In the genomic region with DNA sequence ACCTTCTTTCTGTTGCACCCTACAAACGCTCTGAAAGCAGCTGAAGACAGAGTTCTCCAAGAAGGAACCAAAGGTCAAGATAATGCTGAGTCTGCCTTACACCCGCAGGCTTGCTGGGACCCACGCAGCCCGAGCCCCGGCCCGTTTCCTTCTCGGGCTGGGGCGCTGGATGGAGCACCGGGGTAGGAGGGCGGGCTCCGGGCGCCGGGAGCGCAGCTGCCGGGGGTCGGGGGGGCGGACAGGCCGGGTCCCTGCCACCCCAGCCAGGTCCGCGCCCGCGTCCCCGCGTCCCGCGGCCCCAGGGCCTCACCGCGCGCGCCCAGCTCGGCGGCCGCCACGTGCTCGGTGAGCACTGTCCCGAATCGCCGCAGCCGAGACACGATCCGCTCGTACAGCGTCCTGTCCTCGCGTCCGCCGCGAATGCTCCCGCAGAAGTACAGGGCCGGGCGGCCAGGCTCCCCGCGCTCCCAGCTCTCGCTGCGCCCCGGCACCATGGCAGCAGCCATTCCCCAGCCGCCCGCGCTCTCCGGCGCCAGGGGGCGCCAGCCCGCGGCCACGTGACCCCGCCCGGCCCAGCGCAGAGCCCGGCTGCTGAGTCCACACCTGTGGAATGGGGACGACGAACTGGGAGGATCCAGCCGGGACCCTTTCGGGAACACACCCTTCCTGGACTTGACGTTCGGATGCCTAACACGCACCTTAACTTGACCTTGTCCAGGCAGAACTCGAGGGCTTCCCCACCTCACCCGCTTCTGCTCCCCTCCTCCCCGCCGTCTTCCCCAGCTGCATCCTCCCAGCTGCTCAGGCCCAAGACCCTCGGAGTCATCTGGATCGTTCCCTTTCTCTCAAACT, we compare ENCODE assay signal across 8 cellular contexts. TPM values are rescaled to one million over a fixed set of nuclear protein-coding genes. Genes with fewer than 3 reads are reported as not detected.
A peak's percentile ranks its signal among the peaks of the same experiment; 100 is the strongest.
DNase-seq lines count a peak whose midpoint lies in the region; ATAC-seq and TF ChIP-seq lines count a peak whose summit lies in the region.

A gene with protein sequence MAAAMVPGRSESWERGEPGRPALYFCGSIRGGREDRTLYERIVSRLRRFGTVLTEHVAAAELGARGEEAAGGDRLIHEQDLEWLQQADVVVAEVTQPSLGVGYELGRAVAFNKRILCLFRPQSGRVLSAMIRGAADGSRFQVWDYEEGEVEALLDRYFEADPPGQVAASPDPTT (minus strand): TSS at position 531 of the 852 bp plus-strand sequence. CDS start 25 bp downstream, at position 506.

- no peaks in the 10 kb centered on the region for H3K36me3 ChIP-seq in neural cell (ENCODE audit: insufficient read depth, low read length)
- peaks cover 0 to 22% (median 11%) of the 10 kb centered on the region in 4 donors for H3K36me3 ChIP-seq in stomach

- H3K79me2 ChIP-seq in neural cell (replicated peaks; ENCODE audit: insufficient read depth, low read length) = no peaks in the 10 kb centered on the region

- H3K4me3 ChIP-seq in foreskin fibroblast (ENCODE audit: low read depth in 1 of 2, low read length in 2 of 2) (peak within 1 kb of the TSS; percentile 58 to 65), neural cell (ENCODE audit: low read length) (peak within 1 kb of the TSS; percentile 62), stomach (peak within 1 kb of the TSS; percentile 65 to 74 (median 70))

- H3K9ac ChIP-seq in neural cell (ENCODE audit: low read length) = peak within 1 kb of the TSS; percentile 55

- POLR2A ChIA-PET in RWPE1 (lab: Yijun Ruan, JAX; ENCODE audit: low non-redundant PET) = no interaction called here

- H3K27ac ChIP-seq in RWPE1 (peak within 1 kb of the TSS; percentile 76), neural cell (ENCODE audit: low read length) (no peak within 1 kb of the TSS), stomach (peak within 1 kb of the TSS; percentile 51 to 83 (median 59))

- peak; percentile 75 for DNase-seq in COLO668 (lab: John Stamatoyannopoulos, UW; ENCODE audit: unreplicated experiment)
- peak; percentile 82 for DNase-seq in HPDE6-E6E7 (ENCODE audit: extremely low spot score)
- peak; percentile 72 for DNase-seq in RWPE1 (ENCODE audit: low spot score)
- peak; percentile 94 for DNase-seq in activated effector memory CD4-positive, alpha-beta T cell treated with anti-CD3 and anti-CD28 coated beads, Interleukin-2, amount 50 U/mL, for 16 hours
- peak; percentile 65 to 91 for DNase-seq in foreskin fibroblast
- DNase-seq in stomach = peak; percentile 81

- peaks cover 0 to 32% (median 9%) of the 10 kb centered on the region in 4 donors for H3K4me1 ChIP-seq in stomach

- intact Hi-C loops in stomach (cut with DNase I; ENCODE audit: low total_unique reads) = no loop called here

- no peak within 1 kb of the TSS for H3K4me2 ChIP-seq in neural cell (ENCODE audit: low read length)

- no peaks in the 10 kb centered on the region for H3F3A ChIP-seq in neural cell (ENCODE audit: insufficient read depth, low read length, poor library complexity, severe bottlenecking)

- H3K9me3 ChIP-seq in neural cell (ENCODE audit: low read length) = no peaks in the 10 kb centered on the region
- no peaks in the 10 kb centered on the region for H3K9me3 ChIP-seq in stomach

- no peaks in the 10 kb centered on the region for H3K27me3 ChIP-seq in neural cell (ENCODE audit: insufficient read depth, low read depth, low read length)
- H3K27me3 ChIP-seq in stomach = no peaks in the 10 kb centered on the region

- H2AFZ ChIP-seq in neural cell (ENCODE audit: low read depth, low read length) = no peak within 1 kb of the TSS

- H4K20me1 ChIP-seq in neural cell (ENCODE audit: insufficient read depth) = no peaks in the 10 kb centered on the region

- TF ChIP-seq POLR2A in stomach (IDR thresholded peaks at IDR 0.05) = no peak

- peak; percentile 80 for ATAC-seq in GM19372 (IDR thresholded peaks at IDR 0.05; ENCODE audit: low read depth, unreplicated experiment)

- peak; percentile 38 for TF ChIP-seq EP300 in neural cell (conservative IDR thresholded peaks at IDR 0.05; ENCODE audit: poor library complexity, severe bottlenecking)
- no peak for TF ChIP-seq EP300 in stomach (IDR thresholded peaks at IDR 0.05)

- no peaks in the 10 kb centered on the region for H3K9me2 ChIP-seq in neural cell (ENCODE audit: insufficient read depth, low read length)

- peak; percentile 60 for TF ChIP-seq RAD21 in neural cell (conservative IDR thresholded peaks at IDR 0.05)

- CTCF ChIA-PET in RWPE1 (lab: Yijun Ruan, JAX) = interaction anchor here (0.6 to 1.6 kb wide), 19 partner anchors 8 to 552 kb away, joined by 3 to 13 read pairs (median 3); a partner anchor contains a TSS

- WGBS in stomach, 5 donors = 3 to 21% (median 3%) methylated on average over 10 to 82 of the region's 82 CpGs

- TF ChIP-seq CTCF in RWPE1 (conservative IDR thresholded peaks at IDR 0.05; ENCODE audit: low read depth) (peak; percentile 91), foreskin fibroblast (IDR thresholded peaks at IDR 0.05; ENCODE audit: low read depth, low read length) (peak; percentile 61), neural cell (IDR thresholded peaks at IDR 0.05; ENCODE audit: poor library complexity, severe bottlenecking) (peak; percentile 92), stomach (IDR thresholded peaks at IDR 0.05) (peak in 5 of 7 experiments; percentile 33 to 97 (median 88))

TF ChIP-seq in neural cell, 6 proteins besides CTCF, POLR2A, EP300 and RAD21:
- TF ChIP-seq TAF1 (IDR thresholded peaks at IDR 0.05; ENCODE audit: low read depth) = no peak
- TF ChIP-seq POLR2AphosphoS5 (IDR thresholded peaks at IDR 0.05) = peak; percentile 51
- peak; percentile 81 for TF ChIP-seq MXI1 (conservative IDR thresholded peaks at IDR 0.05; ENCODE audit: poor library complexity, severe bottlenecking)
- peak; percentile 74 for TF ChIP-seq SMC3 (conservative IDR thresholded peaks at IDR 0.05; ENCODE audit: poor library complexity)

RNA-seq across cellular contexts. Expression of the gene that starts here (rescaled TPM):
- 48.3 and 65.5 TPM in 2 replicates for polyA plus RNA-seq in neural cell
- polyA minus RNA-seq in neural cell = 7.4 and 8.8 TPM in 2 replicates
- 100 to 1,000 TPM in 1 of 5 donors, 10 to 100 TPM in 3, not detected in 1; 42.9 to 136 (median 66.5) TPM for total RNA-seq in stomach
- 100 to 1,000 TPM; 109 to 158 (median 113) TPM for polyA plus RNA-seq in stomach
